26 cellular contexts compared by ENCODE assay signal in the genomic region with DNA sequence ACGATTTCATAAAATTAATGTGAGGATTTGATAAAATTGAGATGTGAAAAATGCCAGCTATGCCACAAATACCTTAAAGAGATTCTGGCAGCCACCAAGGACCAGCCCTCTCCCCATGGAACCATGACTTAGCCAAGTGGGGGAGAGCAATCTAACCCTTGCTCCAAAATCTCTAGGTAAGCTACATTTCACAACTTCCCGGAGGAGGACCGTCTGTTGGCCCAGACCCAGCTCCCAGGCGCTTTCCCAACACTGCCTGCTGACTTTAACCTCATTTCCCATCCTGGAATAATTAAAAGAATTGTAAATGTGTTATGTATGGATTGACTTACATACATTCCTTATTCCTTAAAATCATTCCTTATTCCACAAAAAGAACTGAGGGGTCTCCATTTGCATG. TPM values are rescaled to one million over a fixed set of nuclear protein-coding genes. Genes with fewer than 3 reads are reported as not detected.
"Had no signal": no experiment of that assay in that cellular context is flagged by ENCODE, and none has a peak within 500 bp of the region (broad histone marks: within the 10 kb centered on the region; RNA-seq: fewer than 3 reads in every experiment).

No MANE protein-coding gene starts in this region.

- H3K4me3 Mint-ChIP-seq: activated CD4-positive, alpha-beta memory T cell treated with anti-CD3 and anti-CD28 coated beads for 36 hours; activated T-cell treated with anti-CD3 and anti-CD28 coated beads, Interleukin-2, amount 50 U/mL, for 24 hours; central memory CD8-positive, alpha-beta T cell; dendritic cell treated with granulocyte-macrophage colony-stimulating factor and Interleukin-4, amounts not matched to agents 40 ng/mL and 50 ng/mL, for 4 days; natural killer cell treated with Interleukin-12 subunit alpha and Interleukin-12 subunit beta and Interleukin-15 and Interleukin-18, amount 100 ng/mL, for 72 hours had no signal

- H3K27ac ChIP-seq: skin epidermis, thoracic aorta, WERI-Rb-1 had no signal

- H3K36me3 ChIP-seq: thoracic aorta, WERI-Rb-1 had no signal

- H3K4me1 Mint-ChIP-seq: central memory CD8-positive, alpha-beta T cell had no signal

- H3K27me3 Mint-ChIP-seq: activated T-cell treated with anti-CD3 and anti-CD28 coated beads, Interleukin-2, amount 50 U/mL, for 24 hours; natural killer cell treated with Interleukin-12 subunit alpha and Interleukin-12 subunit beta and Interleukin-15 and Interleukin-18, amount 100 ng/mL, for 72 hours had no signal

- H3K27ac Mint-ChIP-seq: activated CD4-positive, alpha-beta memory T cell treated with anti-CD3 and anti-CD28 coated beads for 36 hours; activated T-cell treated with anti-CD3 and anti-CD28 coated beads, Interleukin-2, amount 50 U/mL, for 24 hours; dendritic cell treated with granulocyte-macrophage colony-stimulating factor and Interleukin-4, amounts not matched to agents 40 ng/mL and 50 ng/mL, for 4 days; natural killer cell treated with Interleukin-12 subunit alpha and Interleukin-12 subunit beta and Interleukin-15 and Interleukin-18, amount 100 ng/mL, for 72 hours had no signal

- H3K4me3 ChIP-seq: mucosa of descending colon, skin epidermis, thoracic aorta had no signal

- ATAC-seq: activated CD4-positive, CD25-positive, alpha-beta regulatory T cell treated with anti-CD3 and anti-CD28 coated beads, Interleukin-2, amount 50 U/mL, for 24 hours; left colon; mucosa of descending colon; natural killer cell treated with Interleukin-12 subunit alpha and Interleukin-12 subunit beta and Interleukin-15 and Interleukin-18, amount 100 ng/mL, for 72 hours; sciatic nerve; stimulated activated naive CD8-positive, alpha-beta T cell treated with anti-CD3 and anti-CD28 coated beads, Interleukin-15, Interleukin-2, amounts not matched to agents 100 U/mL and 50 U/mL, for 24 hours had no signal

- H3K9me3 ChIP-seq: mucosa of descending colon, thoracic aorta had no signal

- H3K9me3 Mint-ChIP-seq: activated CD4-positive, alpha-beta memory T cell treated with anti-CD3 and anti-CD28 coated beads for 36 hours; activated T-cell treated with anti-CD3 and anti-CD28 coated beads, Interleukin-2, amount 50 U/mL, for 24 hours; central memory CD8-positive, alpha-beta T cell; dendritic cell treated with granulocyte-macrophage colony-stimulating factor and Interleukin-4, amounts not matched to agents 40 ng/mL and 50 ng/mL, for 4 days had no signal

- DNase-seq: activated CD4-positive, alpha-beta memory T cell treated with anti-CD3 and anti-CD28 coated beads for 36 hours; activated CD4-positive, alpha-beta T cell treated with anti-CD3 and anti-CD28 coated beads for 48 hours; activated CD8-positive, alpha-beta memory T cell treated with anti-CD3 and anti-CD28 coated beads, Interleukin-2, amount 50 U/mL, for 4 hours; activated gamma-delta T cell; activated naive CD4-positive, alpha-beta T cell treated with anti-CD3 and anti-CD28 coated beads, Interleukin-2, amount 50 U/mL, for 16 hours; activated T-cell treated with anti-CD3 and anti-CD28 coated beads, Interleukin-2, amount 50 U/mL, for 24 hours; foreskin fibroblast; head of caudate nucleus; hippocampal formation; left colon; mucosa of descending colon; stimulated activated CD4-positive, alpha-beta T cell treated with anti-CD3 and anti-CD28 coated beads, Interleukin-12 subunit alpha, Interleukin-12 subunit beta, amount 100 ng/mL, for 4 hours; stimulated activated CD4-positive, alpha-beta T cell treated with anti-CD3 and anti-CD28 coated beads, Interleukin-4, amount 100 ng/mL, for 1 hour; stimulated activated naive CD8-positive, alpha-beta T cell treated with anti-CD3 and anti-CD28 coated beads, Interleukin-15, Interleukin-2, amounts not matched to agents 100 U/mL and 50 U/mL, for 24 hours; trophoblast cell; WERI-Rb-1 had no signal

- H3K36me3 Mint-ChIP-seq: activated CD4-positive, alpha-beta memory T cell treated with anti-CD3 and anti-CD28 coated beads for 36 hours; natural killer cell treated with Interleukin-12 subunit alpha and Interleukin-12 subunit beta and Interleukin-15 and Interleukin-18, amount 100 ng/mL, for 72 hours had no signal

RNA-seq across cellular contexts. Expression of a gene that starts 47.5 kb away (rescaled TPM):
- total RNA-seq: activated CD4-positive, alpha-beta memory T cell treated with anti-CD3 and anti-CD28 coated beads for 36 hours; activated CD8-positive, alpha-beta memory T cell treated with anti-CD3 and anti-CD28 coated beads for 36 hours; lung microvascular endothelial cell; natural killer cell treated with Interleukin-12 subunit alpha and Interleukin-12 subunit beta and Interleukin-15 and Interleukin-18, amount 100 ng/mL, for 72 hours; T-helper 1 cell treated with Interleukin-12 subunit alpha and Interleukin-12 subunit beta and Interleukin-4 antibody, amounts not matched to agents 30 ng/mL and 1 ng/mL, for 36 hours had no signal
